ENCODE assay signal across 26 cellular contexts in the genomic region with DNA sequence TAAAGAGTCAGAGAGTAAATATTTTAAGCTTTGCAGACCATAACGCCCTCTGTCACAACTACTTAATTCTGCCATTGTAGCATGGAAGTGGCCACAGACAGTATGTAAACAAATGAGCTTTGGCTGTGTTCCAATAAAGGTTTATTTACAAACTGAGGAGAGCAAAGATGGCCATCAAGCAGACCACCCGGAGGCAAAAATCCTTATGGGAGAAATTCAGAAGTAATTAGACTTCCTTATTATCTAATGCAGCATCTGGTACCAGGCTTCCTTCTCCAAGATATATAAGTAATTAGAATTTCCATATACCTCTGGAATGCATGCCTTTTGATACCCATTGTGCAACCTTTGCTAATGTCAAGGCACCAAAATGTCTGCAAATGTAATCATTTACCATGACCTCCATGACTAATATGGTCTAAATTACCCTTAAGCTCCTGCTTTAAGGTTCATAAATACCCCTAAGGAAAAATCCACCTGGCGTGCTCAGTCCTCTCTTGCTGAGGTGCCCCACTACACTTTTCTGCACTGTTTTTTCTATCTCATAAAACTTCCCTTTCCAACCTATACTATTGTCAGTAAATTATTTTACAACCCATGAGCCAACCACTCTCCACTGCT.
DNase-seq lines count a peak whose midpoint lies in the region; ATAC-seq and TF ChIP-seq lines count a peak whose summit lies in the region.
"Had no signal": no experiment of that assay in that cellular context is flagged by ENCODE, and none has a peak within 500 bp of the region (broad histone marks: within the 10 kb centered on the region; RNA-seq: fewer than 3 reads in every experiment).

No MANE protein-coding gene starts in this region.

- H3K36me3 ChIP-seq in HEK293 (ENCODE audit: control insufficient read depth in 2 of 2, insufficient read depth in 1 of 2, low read length in 2 of 2) = no peaks in the 10 kb centered on the region
- H3K36me3 ChIP-seq: BLaER1 treated with 17β-estradiol and CSF1 and Interleukin-3, amounts not matched to agents 10 nM and 100 nM; cardiac muscle cell; left ventricle myocardium inferior; transverse colon had no signal

- H3K4me3 ChIP-seq in HEK293 (ENCODE audit: low read depth, low read length) (no peak overlapping the region), epithelial cell of proximal tubule (ENCODE audit: low read depth, low read length) (no peak overlapping the region)
- H3K4me3 ChIP-seq: BLaER1 treated with 17β-estradiol and CSF1 and Interleukin-3, amounts not matched to agents 10 nM and 100 nM; cardiac muscle cell; GM23248; left ventricle myocardium inferior; transverse colon had no signal

- POLR2A ChIA-PET in HEK293 (lab: Yijun Ruan, JAX) = interaction anchor here (0.7 kb wide), 1 partner anchor 11 kb away, joined by 4 read pairs; no protein-coding TSS in a partner anchor
- POLR2A ChIA-PET in activated CD8-positive, alpha-beta T cell treated with anti-CD3 and anti-CD28 coated beads, Interleukin-2, amount 10 ng/mL, durations not matched to agents 7 days and 5 days (lab: Charles Lee) = interaction anchor here (0.6 kb wide), 1 partner anchor 1461 kb away, joined by 5 read pairs; no protein-coding TSS in a partner anchor

- no peak overlapping the region for H3K27ac ChIP-seq in HEK293 (ENCODE audit: extremely low read depth, low read depth, low read length)
- H3K27ac ChIP-seq: BLaER1 treated with 17β-estradiol and CSF1 and Interleukin-3, amounts not matched to agents 10 nM and 100 nM; cardiac muscle cell; epithelial cell of prostate; GM23248; left ventricle myocardium inferior; transverse colon had no signal

- CTCF ChIA-PET in HEK293 (lab: Yijun Ruan, JAX) = interaction anchor here (0.5 to 3.7 kb wide), 6 partner anchors 12 to 745 kb away, joined by 3 to 11 read pairs (median 4); no protein-coding TSS in a partner anchor
- CTCF ChIA-PET in activated CD8-positive, alpha-beta T cell treated with anti-CD3 and anti-CD28 coated beads, Interleukin-2, amount 10 ng/mL, durations not matched to agents 7 days and 5 days (lab: Charles Lee) = no interaction called here

- no peak for ATAC-seq in activated CD8-positive, alpha-beta T cell treated with anti-CD3 and anti-CD28 coated beads, Interleukin-2, amount 10 ng/mL, durations not matched to agents 7 days and 5 days
- no peak for ATAC-seq in HG03432 (IDR thresholded peaks at IDR 0.05; ENCODE audit: unreplicated experiment)
- ATAC-seq: activated T-cell treated with anti-CD3 and anti-CD28 coated beads, Interleukin-2, amount 50 U/mL, for 4 hours; stimulated activated effector memory CD8-positive, alpha-beta T cell treated with anti-CD3 and anti-CD28 coated beads, Interleukin-12 subunit alpha, Interleukin-12 subunit beta, amount 100 ng/mL, for 72 hours; T-cell; WTC11 had no signal

- H3K4me1 Mint-ChIP-seq in activated CD8-positive, alpha-beta T cell treated with anti-CD3 and anti-CD28 coated beads, Interleukin-2, amount 10 ng/mL, durations not matched to agents 7 days and 5 days (ENCODE audit: low read depth) = no peaks in the 10 kb centered on the region
- H3K4me1 Mint-ChIP-seq: activated CD4-positive, alpha-beta T cell treated with anti-CD3 and anti-CD28 coated beads, Interleukin-2, amount 10 ng/mL, durations not matched to agents 7 days and 5 days; stimulated activated effector memory CD8-positive, alpha-beta T cell treated with anti-CD3 and anti-CD28 coated beads, Interleukin-12 subunit alpha, Interleukin-12 subunit beta, amount 100 ng/mL, for 72 hours; T-cell had no signal

- H3K36me3 Mint-ChIP-seq in activated CD8-positive, alpha-beta T cell treated with anti-CD3 and anti-CD28 coated beads, Interleukin-2, amount 10 ng/mL, durations not matched to agents 7 days and 5 days (ENCODE audit: low read depth) = peaks cover 2% of the 10 kb centered on the region
- H3K36me3 Mint-ChIP-seq: stimulated activated effector memory CD8-positive, alpha-beta T cell treated with anti-CD3 and anti-CD28 coated beads, Interleukin-12 subunit alpha, Interleukin-12 subunit beta, amount 100 ng/mL, for 72 hours; T-cell; WTC11 had no signal

- TF ChIP-seq CTCF in HEK293 (tag by site-specific recombination; IDR thresholded peaks at IDR 0.05) (no peak), epithelial cell of proximal tubule (conservative IDR thresholded peaks at IDR 0.05; ENCODE audit: low read depth, low read length) (no peak)

- H3K4me3 Mint-ChIP-seq in activated CD8-positive, alpha-beta T cell treated with anti-CD3 and anti-CD28 coated beads, Interleukin-2, amount 10 ng/mL, durations not matched to agents 7 days and 5 days = no peak overlapping the region
- H3K4me3 Mint-ChIP-seq: activated CD4-positive, alpha-beta T cell treated with anti-CD3 and anti-CD28 coated beads, Interleukin-2, amount 10 ng/mL, durations not matched to agents 7 days and 5 days; activated T-cell treated with anti-CD3 and anti-CD28 coated beads, Interleukin-2, amount 50 U/mL, for 4 hours; stimulated activated effector memory CD8-positive, alpha-beta T cell treated with anti-CD3 and anti-CD28 coated beads, Interleukin-12 subunit alpha, Interleukin-12 subunit beta, amount 100 ng/mL, for 72 hours; T-cell; WTC11 had no signal

- H3K9me3 Mint-ChIP-seq in activated CD8-positive, alpha-beta T cell treated with anti-CD3 and anti-CD28 coated beads, Interleukin-2, amount 10 ng/mL, durations not matched to agents 7 days and 5 days (ENCODE audit: insufficient read depth) = no peaks in the 10 kb centered on the region
- H3K9me3 Mint-ChIP-seq: activated CD4-positive, alpha-beta T cell treated with anti-CD3 and anti-CD28 coated beads, Interleukin-2, amount 10 ng/mL, durations not matched to agents 7 days and 5 days had no signal

- DNase-seq in DMS153 (lab: John Stamatoyannopoulos, UW) = peak; percentile 69
- DNase-seq in NCI-H526 treated with DMSO at 0.1 percent for 48 hours (lab: John Stamatoyannopoulos, UW) = peak; percentile 20
- peak; percentile 19 for DNase-seq in epithelial cell of proximal tubule (ENCODE audit: low read depth)
- DNase-seq in activated CD8-positive, alpha-beta T cell treated with anti-CD3 and anti-CD28 coated beads, Interleukin-2, amount 10 ng/mL, durations not matched to agents 7 days and 5 days = no peak
- DNase-seq in NCI-H1436 treated with DMSO at 0.1 percent for 48 hours (lab: John Stamatoyannopoulos, UW) = no peak
- DNase-seq: activated CD4-positive, alpha-beta T cell treated with anti-CD3 and anti-CD28 coated beads, Interleukin-2, amount 10 ng/mL, durations not matched to agents 7 days and 5 days; activated gamma-delta T cell treated with Interleukin-2 at 50 U/mL for 16 hours; activated T-cell treated with anti-CD3 and anti-CD28 coated beads, Interleukin-2, amount 50 U/mL, for 4 hours; DND-41; effector CD8-positive, alpha-beta T cell; GF-D8; GM23248; KG1; left ventricle myocardium inferior; mesenchymal stem cell; NCI-H146; retina; T-cell; transverse colon had no signal

- peaks cover 6% of the 10 kb centered on the region for H3K4me1 ChIP-seq in HEK293 (ENCODE audit: control insufficient read depth, insufficient read depth, low read length)
- H3K4me1 ChIP-seq: BLaER1 treated with 17β-estradiol and CSF1 and Interleukin-3, amounts not matched to agents 10 nM and 100 nM; left ventricle myocardium inferior; transverse colon had no signal

- peaks cover 15% of the 10 kb centered on the region for H3K27me3 Mint-ChIP-seq in activated CD8-positive, alpha-beta T cell treated with anti-CD3 and anti-CD28 coated beads, Interleukin-2, amount 10 ng/mL, durations not matched to agents 7 days and 5 days (ENCODE audit: low read depth)

- H3K9me3 ChIP-seq in HEK293 (ENCODE audit: control insufficient read depth, insufficient read depth, low read depth, low read length) = no peaks in the 10 kb centered on the region; the same call in 1 of the 2 replicates
- H3K9me3 ChIP-seq: transverse colon had no signal

- H3K27ac Mint-ChIP-seq in activated CD8-positive, alpha-beta T cell treated with anti-CD3 and anti-CD28 coated beads, Interleukin-2, amount 10 ng/mL, durations not matched to agents 7 days and 5 days = no peak overlapping the region
- H3K27ac Mint-ChIP-seq: activated CD4-positive, alpha-beta T cell treated with anti-CD3 and anti-CD28 coated beads, Interleukin-2, amount 10 ng/mL, durations not matched to agents 7 days and 5 days; stimulated activated effector memory CD8-positive, alpha-beta T cell treated with anti-CD3 and anti-CD28 coated beads, Interleukin-12 subunit alpha, Interleukin-12 subunit beta, amount 100 ng/mL, for 72 hours; T-cell; WTC11 had no signal

TF ChIP-seq in HEK293, 187 proteins besides CTCF, POLR2A, EP300 and RAD21:
- TF ChIP-seq YY2 (tag by site-specific recombination; IDR thresholded peaks at IDR 0.05) = 0 out of 2 replicates have a peak, but pooled peaks have one; percentile 31
- TF ChIP-seq ZNF391 (tag by site-specific recombination; IDR thresholded peaks at IDR 0.05; ENCODE audit: borderline replicate concordance, low read depth) = no peak
- TF ChIP-seq, protein P1, sequence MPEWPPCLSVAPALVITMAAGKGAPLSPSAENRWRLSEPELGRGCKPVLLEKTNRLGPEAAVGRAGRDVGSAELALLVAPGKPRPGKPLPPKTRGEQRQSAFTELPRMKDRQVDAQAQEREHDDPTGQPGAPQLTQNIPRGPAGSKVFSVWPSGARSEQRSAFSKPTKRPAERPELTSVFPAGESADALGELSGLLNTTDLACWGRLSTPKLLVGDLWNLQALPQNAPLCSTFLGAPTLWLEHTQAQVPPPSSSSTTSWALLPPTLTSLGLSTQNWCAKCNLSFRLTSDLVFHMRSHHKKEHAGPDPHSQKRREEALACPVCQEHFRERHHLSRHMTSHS (tag by site-specific recombination; IDR thresholded peaks at IDR 0.05) = no peak
- peak; percentile 18; the same call in 1 of the 2 replicates for TF ChIP-seq GLIS1 (tag by site-specific recombination; IDR thresholded peaks at IDR 0.05)
- no peak for TF ChIP-seq ZNF549 (tag by site-specific recombination; IDR thresholded peaks at IDR 0.05)
TF ChIP-seq in HEK293: peak in this region for 2.

Comparison
In these comparisons a context has a peak if more than half of its experiments do, and no peak if none do; other contexts are left out.
1. DNase-seq: peak in DMS153 (single experiment), NCI-H526 treated with DMSO at 0.1 percent for 48 hours (single experiment) and epithelial cell of proximal tubule (single experiment); none in activated CD8-positive, alpha-beta T cell treated with anti-CD3 and anti-CD28 coated beads, Interleukin-2, amount 10 ng/mL, durations not matched to agents 7 days and 5 days (single experiment) and NCI-H1436 treated with DMSO at 0.1 percent for 48 hours (single experiment).